Comparison of ENCODE assay signal across 1 cellular context in genomic region chr19:39516270-39516669, GRCh38.
TF ChIP-seq lines count a peak whose summit lies in the region.

No MANE protein-coding gene starts in this region.

TF ChIP-seq in H1, 55 proteins besides CTCF, POLR2A, EP300 and RAD21:
- TF ChIP-seq, protein P1, sequence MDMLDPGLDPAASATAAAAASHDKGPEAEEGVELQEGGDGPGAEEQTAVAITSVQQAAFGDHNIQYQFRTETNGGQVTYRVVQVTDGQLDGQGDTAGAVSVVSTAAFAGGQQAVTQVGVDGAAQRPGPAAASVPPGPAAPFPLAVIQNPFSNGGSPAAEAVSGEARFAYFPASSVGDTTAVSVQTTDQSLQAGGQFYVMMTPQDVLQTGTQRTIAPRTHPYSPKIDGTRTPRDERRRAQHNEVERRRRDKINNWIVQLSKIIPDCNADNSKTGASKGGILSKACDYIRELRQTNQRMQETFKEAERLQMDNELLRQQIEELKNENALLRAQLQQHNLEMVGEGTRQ (IDR thresholded peaks at IDR 0.05; ENCODE audit: low read length): no peak
- TF ChIP-seq MAX (IDR thresholded peaks at IDR 0.05) (no peak), TAF1 (IDR thresholded peaks at IDR 0.05; ENCODE audit: low read depth, low read length) (no peak), CHD7 (IDR thresholded peaks at IDR 0.05; ENCODE audit: insufficient replicate concordance, low read length) (no peak), EZH2 (IDR thresholded peaks at IDR 0.05; ENCODE audit: low read depth, low read length, severe bottlenecking) (no peak), EGR1 (IDR thresholded peaks at IDR 0.05; ENCODE audit: borderline replicate concordance, low read depth, low read length) (no peak), NANOG (IDR thresholded peaks at IDR 0.05; ENCODE audit: insufficient read depth, low read depth, low read length, poor library complexity, severe bottlenecking) (no peak), SP2 (IDR thresholded peaks at IDR 0.05; ENCODE audit: low read length) (no peak), HDAC6 (IDR thresholded peaks at IDR 0.05; ENCODE audit: low read depth, low read length) (no peak), YY1 (IDR thresholded peaks at IDR 0.05; ENCODE audit: low read depth, low read length) (no peak), SAP30 (IDR thresholded peaks at IDR 0.05; ENCODE audit: insufficient read depth, insufficient replicate concordance, low read length) (no peak), SRF (IDR thresholded peaks at IDR 0.05; ENCODE audit: low read depth, low read length) (no peak), RNF2 (IDR thresholded peaks at IDR 0.05; ENCODE audit: borderline replicate concordance, low read depth, low read length, missing control alignments, poor library complexity, severe bottlenecking) (no peak)
- TF ChIP-seq, protein P2, sequence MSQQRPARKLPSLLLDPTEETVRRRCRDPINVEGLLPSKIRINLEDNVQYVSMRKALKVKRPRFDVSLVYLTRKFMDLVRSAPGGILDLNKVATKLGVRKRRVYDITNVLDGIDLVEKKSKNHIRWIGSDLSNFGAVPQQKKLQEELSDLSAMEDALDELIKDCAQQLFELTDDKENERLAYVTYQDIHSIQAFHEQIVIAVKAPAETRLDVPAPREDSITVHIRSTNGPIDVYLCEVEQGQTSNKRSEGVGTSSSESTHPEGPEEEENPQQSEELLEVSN (IDR thresholded peaks at IDR 0.05): no peak
- TF ChIP-seq, protein P3, sequence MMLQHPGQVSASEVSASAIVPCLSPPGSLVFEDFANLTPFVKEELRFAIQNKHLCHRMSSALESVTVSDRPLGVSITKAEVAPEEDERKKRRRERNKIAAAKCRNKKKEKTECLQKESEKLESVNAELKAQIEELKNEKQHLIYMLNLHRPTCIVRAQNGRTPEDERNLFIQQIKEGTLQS (IDR thresholded peaks at IDR 0.05; ENCODE audit: insufficient read depth, low read depth, low read length): no peak
